ENCODE assay signal across 10 cellular contexts in genomic region chr2:217331577-217332139, GRCh38.
DNase-seq lines count a peak whose midpoint lies in the region; ATAC-seq and TF ChIP-seq lines count a peak whose summit lies in the region.
"Had no signal": no experiment of that assay in that cellular context is flagged by ENCODE, and none has a peak within 500 bp of the region (broad histone marks: within the 10 kb centered on the region; RNA-seq: fewer than 3 reads in every experiment).

No MANE protein-coding gene starts in this region.

- TF ChIP-seq CTCF in AG09309 (IDR thresholded peaks at IDR 0.05; ENCODE audit: control insufficient read depth, insufficient read depth, low read depth, low read length, missing control alignments) (no peak), PC-9 (conservative IDR thresholded peaks at IDR 0.05) (no peak), fibroblast of lung (conservative IDR thresholded peaks at IDR 0.05 in 1 of 2, IDR thresholded peaks at IDR 0.05 in 1 of 2; ENCODE audit: low read depth in 1 of 2, low read length in 2 of 2) (no peak), neural crest cell (conservative IDR thresholded peaks at IDR 0.05) (no peak)

- H3K27ac ChIP-seq in PC-9 = peak overlapping the region; percentile 79
- peak overlapping the region; percentile 9 for H3K27ac ChIP-seq in fibroblast of lung (ENCODE audit: insufficient read depth, low read length)

- no peaks in the 10 kb centered on the region for H3K9me3 ChIP-seq in PC-9 (ENCODE audit: insufficient read depth, low read depth)
- no peaks in the 10 kb centered on the region for H3K9me3 ChIP-seq in fibroblast of lung (ENCODE audit: control insufficient read depth, insufficient read depth, low read depth, low read length)

- no peak overlapping the region for H3K9ac ChIP-seq in fibroblast of lung (ENCODE audit: insufficient read depth, low read length)

- H3K4me3 ChIP-seq in AG09309 (ENCODE audit: control insufficient read depth, low read depth, low read length) (no peak overlapping the region), PC-9 (no peak overlapping the region), fibroblast of lung (replicated peaks in 1 of 4; ENCODE audit: control extremely low read depth in 1 of 4, insufficient read depth in 1 of 4, low read depth in 3 of 4, low read length in 4 of 4) (no peak overlapping the region)

- no peaks in the 10 kb centered on the region for H3K36me3 Mint-ChIP-seq in neural crest cell (ENCODE audit: low read depth)
- H3K36me3 Mint-ChIP-seq in activated CD8-positive, alpha-beta T cell treated with anti-CD3 and anti-CD28 coated beads, Interleukin-2, amount 10 ng/mL, durations not matched to agents 7 days and 5 days (ENCODE audit: low read depth) = no peaks in the 10 kb centered on the region

- intact Hi-C loops in PC-9 (cut with micrococcal nuclease; ENCODE audit: unreplicated experiment) = loop anchor here (1.0 to 5.0 kb wide), 9 partner anchors 30 to 634 kb away; partner anchors contain the start of gene IGFBP5

- H3K79me2 ChIP-seq in PC-9 (ENCODE audit: low read depth) = no peaks in the 10 kb centered on the region
- no peaks in the 10 kb centered on the region for H3K79me2 ChIP-seq in fibroblast of lung (ENCODE audit: control insufficient read depth, insufficient read depth, low read length)

- peaks cover 44% of the 10 kb centered on the region for H3K4me1 Mint-ChIP-seq in neural crest cell
- H3K4me1 Mint-ChIP-seq in activated CD8-positive, alpha-beta T cell treated with anti-CD3 and anti-CD28 coated beads, Interleukin-2, amount 10 ng/mL, durations not matched to agents 7 days and 5 days (ENCODE audit: low read depth) = no peaks in the 10 kb centered on the region
- H3K4me1 Mint-ChIP-seq: CD4-positive, alpha-beta memory T cell had no signal

- no peaks in the 10 kb centered on the region for H3K9me2 ChIP-seq in PC-9 (ENCODE audit: insufficient read depth)

- H3K4me1 ChIP-seq in PC-9 (replicated peaks; ENCODE audit: insufficient read depth) (peaks cover 89% of the 10 kb centered on the region), fibroblast of lung (ENCODE audit: control insufficient read depth, extremely low read depth, insufficient read depth, low read length) (peaks cover 8% of the 10 kb centered on the region)

- ATAC-seq in GM19455 (IDR thresholded peaks at IDR 0.05; ENCODE audit: unreplicated experiment) (no peak), GM21786 (IDR thresholded peaks at IDR 0.05; ENCODE audit: unreplicated experiment) (no peak)
- no peak for ATAC-seq in activated CD8-positive, alpha-beta T cell treated with anti-CD3 and anti-CD28 coated beads, Interleukin-2, amount 10 ng/mL, durations not matched to agents 7 days and 5 days

- POLR2A ChIA-PET in PC-9 (lab: Charles Lee; ENCODE audit: unreplicated experiment) = interaction anchor here (0.6 to 1.7 kb wide), 4 partner anchors 21 to 226 kb away, joined by 3 to 9 read pairs (median 4); no protein-coding TSS in a partner anchor
- POLR2A ChIA-PET in activated CD8-positive, alpha-beta T cell treated with anti-CD3 and anti-CD28 coated beads, Interleukin-2, amount 10 ng/mL, durations not matched to agents 7 days and 5 days (lab: Charles Lee) = no interaction called here

- H2AFZ ChIP-seq in PC-9 = no peak overlapping the region
- peak overlapping the region; percentile 21 for H2AFZ ChIP-seq in fibroblast of lung (ENCODE audit: low read length)

- DNase-seq in AG09309 (ENCODE audit: low read depth) (peak; percentile 1), PC-9 (peak; percentile 88 to 99), fibroblast of lung (ENCODE audit: low read depth in 2 of 2) (peak in 1 of 2 donors; percentile 97), neural crest cell (ENCODE audit: low read depth, low spot score) (no peak)
- no peak for DNase-seq in stimulated activated CD4-positive, alpha-beta T cell treated with anti-CD3 and anti-CD28 coated beads, Interleukin-2, amount 100 ng/mL, for 48 hours
- DNase-seq in activated CD8-positive, alpha-beta T cell treated with anti-CD3 and anti-CD28 coated beads, Interleukin-2, amount 10 ng/mL, durations not matched to agents 7 days and 5 days = no peak
- DNase-seq: activated naive CD4-positive, alpha-beta T cell treated with Interleukin-2 at 50 U/mL for 16 hours; CD4-positive, alpha-beta memory T cell had no signal

- BruUV-seq in PC-9 (replicated peaks; lab: Mats Ljungman, UMichigan) = no TSS peak

- H4K20me1 ChIP-seq in PC-9 (ENCODE audit: insufficient read depth) (no peaks in the 10 kb centered on the region), fibroblast of lung (ENCODE audit: control insufficient read depth, extremely low read depth, insufficient read depth, low read length) (no peaks in the 10 kb centered on the region)

- no peak overlapping the region for H3K4me3 Mint-ChIP-seq in neural crest cell
- no peak overlapping the region for H3K4me3 Mint-ChIP-seq in activated CD8-positive, alpha-beta T cell treated with anti-CD3 and anti-CD28 coated beads, Interleukin-2, amount 10 ng/mL, durations not matched to agents 7 days and 5 days
- H3K4me3 Mint-ChIP-seq: CD4-positive, alpha-beta memory T cell had no signal

- peak overlapping the region; percentile 76 for H3K27ac Mint-ChIP-seq in neural crest cell (ENCODE audit: unreplicated experiment)
- no peak overlapping the region for H3K27ac Mint-ChIP-seq in activated CD8-positive, alpha-beta T cell treated with anti-CD3 and anti-CD28 coated beads, Interleukin-2, amount 10 ng/mL, durations not matched to agents 7 days and 5 days
- H3K27ac Mint-ChIP-seq: CD4-positive, alpha-beta memory T cell had no signal

- no peaks in the 10 kb centered on the region for H3K27me3 ChIP-seq in PC-9 (ENCODE audit: insufficient read depth, low read depth)
- no peaks in the 10 kb centered on the region for H3K27me3 ChIP-seq in fibroblast of lung (ENCODE audit: control insufficient read depth, insufficient read depth, low read length)

- H3K36me3 ChIP-seq in PC-9 (ENCODE audit: low read depth) (no peaks in the 10 kb centered on the region), fibroblast of lung (ENCODE audit: control insufficient read depth, insufficient read depth, low read length) (no peaks in the 10 kb centered on the region)

- H3F3A ChIP-seq in PC-9 (ENCODE audit: insufficient read depth, low read depth) = peaks cover 42% of the 10 kb centered on the region

- H3K4me2 ChIP-seq in PC-9 = peak overlapping the region; percentile 34
- H3K4me2 ChIP-seq in fibroblast of lung (ENCODE audit: extremely low read depth, insufficient read depth, low read length) = no peak overlapping the region

- no peaks in the 10 kb centered on the region for H3K27me3 Mint-ChIP-seq in neural crest cell (ENCODE audit: low read depth)
- no peaks in the 10 kb centered on the region for H3K27me3 Mint-ChIP-seq in activated CD8-positive, alpha-beta T cell treated with anti-CD3 and anti-CD28 coated beads, Interleukin-2, amount 10 ng/mL, durations not matched to agents 7 days and 5 days (ENCODE audit: low read depth)
- H3K27me3 Mint-ChIP-seq: CD4-positive, alpha-beta memory T cell had no signal

- H3K9me3 Mint-ChIP-seq in neural crest cell = no peaks in the 10 kb centered on the region
- H3K9me3 Mint-ChIP-seq in activated CD8-positive, alpha-beta T cell treated with anti-CD3 and anti-CD28 coated beads, Interleukin-2, amount 10 ng/mL, durations not matched to agents 7 days and 5 days (ENCODE audit: insufficient read depth) = no peaks in the 10 kb centered on the region
- H3K9me3 Mint-ChIP-seq: CD4-positive, alpha-beta memory T cell had no signal

- CTCF ChIA-PET in PC-9 (lab: Charles Lee) = no interaction called here
- CTCF ChIA-PET in activated CD8-positive, alpha-beta T cell treated with anti-CD3 and anti-CD28 coated beads, Interleukin-2, amount 10 ng/mL, durations not matched to agents 7 days and 5 days (lab: Charles Lee) = no interaction called here

Comparison
In these comparisons a context has a peak if more than half of its experiments do, and no peak if none do; other contexts are left out.
1. DNase-seq: peak in AG09309 (single experiment) and PC-9 (2 of 2); none in neural crest cell (single experiment), stimulated activated CD4-positive, alpha-beta T cell treated with anti-CD3 and anti-CD28 coated beads, Interleukin-2, amount 100 ng/mL, for 48 hours (0 of 2) and activated CD8-positive, alpha-beta T cell treated with anti-CD3 and anti-CD28 coated beads, Interleukin-2, amount 10 ng/mL, durations not matched to agents 7 days and 5 days (single experiment).